Comparison of ENCODE assay signal across 1 cellular context in the genomic region with DNA sequence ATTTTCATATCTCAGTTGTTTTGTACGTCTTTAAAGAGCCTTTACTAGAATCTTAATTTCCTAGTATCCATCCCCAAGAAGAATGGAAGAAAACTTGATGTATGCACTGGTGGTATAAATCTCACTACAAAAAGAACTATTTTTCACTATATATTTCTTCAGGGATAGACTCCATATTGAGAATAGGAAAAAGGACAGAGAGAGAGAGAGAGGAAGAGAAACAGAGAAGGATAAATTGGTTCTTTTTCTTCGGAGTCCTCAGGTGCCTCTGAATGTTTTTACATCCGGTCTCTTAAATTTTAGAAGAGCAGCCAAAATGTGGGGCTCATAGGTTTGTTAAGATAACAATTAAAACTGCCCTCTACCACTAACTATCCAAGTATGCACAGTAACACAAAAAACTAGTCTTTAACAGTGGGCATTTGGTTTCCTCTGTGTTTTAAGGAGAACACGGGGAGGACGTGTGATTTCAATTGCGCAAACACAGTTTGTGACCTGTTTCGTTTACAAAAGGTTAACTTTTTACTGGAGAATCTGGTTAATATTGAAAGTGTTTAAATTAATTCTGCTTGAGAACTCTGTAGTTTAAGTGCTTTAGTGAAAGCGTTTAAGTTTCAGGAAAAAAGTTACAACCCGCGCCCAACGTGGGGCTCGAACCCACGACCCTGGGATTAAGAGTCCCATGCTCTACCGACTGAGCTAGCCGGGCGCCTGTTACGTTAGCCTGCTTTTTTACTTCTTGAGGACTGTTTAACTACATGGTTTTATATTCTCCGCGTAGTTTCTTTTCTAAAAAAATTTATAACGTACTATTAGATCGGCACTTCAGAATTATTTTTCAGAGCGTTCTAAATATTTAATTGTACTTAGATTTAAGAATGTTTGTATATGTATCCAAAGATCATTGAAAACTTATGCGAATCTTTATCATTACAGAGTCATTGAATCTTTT.
A peak's percentile ranks its signal among the peaks of the same experiment; 100 is the strongest.
TF ChIP-seq lines count a peak whose summit lies in the region.

No MANE protein-coding gene starts in this region.

TF ChIP-seq in K562, 482 proteins besides CTCF, POLR2A, EP300 and RAD21 (continued from another document and continues in another):
- TF ChIP-seq RBM39 (optimal IDR thresholded peaks at IDR 0.05; ENCODE audit: low read depth, low read length) (no peak), DDX20 (tag; IDR thresholded peaks at IDR 0.05; ENCODE audit: low read depth) (no peak), PYGO2 (tag; IDR thresholded peaks at IDR 0.05) (no peak), HSF4 (CRISPR knock-in tag; IDR thresholded peaks at IDR 0.05; ENCODE audit: borderline replicate concordance) (no peak), FOXP1 (CRISPR knock-in tag; IDR thresholded peaks at IDR 0.05) (no peak), MBD2 (IDR thresholded peaks at IDR 0.05; ENCODE audit: borderline replicate concordance, low read depth) (no peak), GTF2A2 (tag; IDR thresholded peaks at IDR 0.05) (no peak), SIN3A (IDR thresholded peaks at IDR 0.05; ENCODE audit: borderline replicate concordance in 2 of 2, control insufficient read depth in 1 of 2, low read depth in 2 of 2, low read length in 2 of 2) (no peak), ZFPM2 (CRISPR knock-in tag; IDR thresholded peaks at IDR 0.05) (no peak), E2F3 (CRISPR knock-in tag; IDR thresholded peaks at IDR 0.05) (no peak), HMGN3 (IDR thresholded peaks at IDR 0.05; ENCODE audit: borderline replicate concordance, extremely low read depth, insufficient read length, low read depth, low read length) (no peak), ZNF766 (CRISPR knock-in tag; conservative IDR thresholded peaks at IDR 0.05) (0 out of 2 replicates have a peak, but pooled peaks have one; percentile 3), FOXA3 (CRISPR knock-in tag; conservative IDR thresholded peaks at IDR 0.05 in 1 of 2, IDR thresholded peaks at IDR 0.05 in 1 of 2) (no peak), POLR3A (IDR thresholded peaks at IDR 0.05; ENCODE audit: borderline replicate concordance, extremely low read depth, insufficient read depth, insufficient read length) (peak; percentile 88), HNRNPLL (IDR thresholded peaks at IDR 0.05; ENCODE audit: low read depth, low read length, poor library complexity, severe bottlenecking) (peak; percentile 28), HMGXB4 (CRISPR knock-in tag; IDR thresholded peaks at IDR 0.05) (peak; percentile 38; the same call in 1 of the 2 replicates), NFYB (IDR thresholded peaks at IDR 0.05; ENCODE audit: extremely low read depth, insufficient read length) (no peak), ATF4 (CRISPR knock-in tag; IDR thresholded peaks at IDR 0.05) (no peak), TCF15 (CRISPR knock-in tag; IDR thresholded peaks at IDR 0.05) (no peak), ZNF764 (CRISPR knock-in tag; IDR thresholded peaks at IDR 0.05; ENCODE audit: low read depth) (0 out of 2 replicates have a peak, but pooled peaks have one; percentile 53), PHB2 (IDR thresholded peaks at IDR 0.05; ENCODE audit: low read depth) (no peak), TOE1 (IDR thresholded peaks at IDR 0.05; ENCODE audit: borderline replicate concordance) (no peak), TOE1 (CRISPR knock-in tag; IDR thresholded peaks at IDR 0.05; ENCODE audit: borderline replicate concordance, low read depth) (no peak), ZKSCAN3 (CRISPR knock-in tag; IDR thresholded peaks at IDR 0.05) (no peak), LARP7 (IDR thresholded peaks at IDR 0.05) (no peak), PTTG1 (tag; IDR thresholded peaks at IDR 0.05; ENCODE audit: low read depth) (no peak), SREBF1 (IDR thresholded peaks at IDR 0.05; ENCODE audit: borderline replicate concordance, low read depth, low read length) (no peak), FOSL1 (tag; conservative IDR thresholded peaks at IDR 0.05) (no peak), TEAD1 (CRISPR knock-in tag; IDR thresholded peaks at IDR 0.05) (no peak), PREB (CRISPR knock-in tag; IDR thresholded peaks at IDR 0.05) (no peak), ZNF707 (CRISPR knock-in tag; conservative IDR thresholded peaks at IDR 0.05) (no peak), ZZZ3 (IDR thresholded peaks at IDR 0.05) (no peak), GABPA (tag; conservative IDR thresholded peaks at IDR 0.05; ENCODE audit: low read depth) (no peak), GATAD2A (IDR thresholded peaks at IDR 0.05) (no peak), CBX3 (IDR thresholded peaks at IDR 0.05; ENCODE audit: borderline replicate concordance in 1 of 2, low read length in 2 of 2) (no peak), ETS2 (tag; IDR thresholded peaks at IDR 0.05; ENCODE audit: borderline replicate concordance, poor library complexity, severe bottlenecking) (no peak)
- TF ChIP-seq, protein P1, sequence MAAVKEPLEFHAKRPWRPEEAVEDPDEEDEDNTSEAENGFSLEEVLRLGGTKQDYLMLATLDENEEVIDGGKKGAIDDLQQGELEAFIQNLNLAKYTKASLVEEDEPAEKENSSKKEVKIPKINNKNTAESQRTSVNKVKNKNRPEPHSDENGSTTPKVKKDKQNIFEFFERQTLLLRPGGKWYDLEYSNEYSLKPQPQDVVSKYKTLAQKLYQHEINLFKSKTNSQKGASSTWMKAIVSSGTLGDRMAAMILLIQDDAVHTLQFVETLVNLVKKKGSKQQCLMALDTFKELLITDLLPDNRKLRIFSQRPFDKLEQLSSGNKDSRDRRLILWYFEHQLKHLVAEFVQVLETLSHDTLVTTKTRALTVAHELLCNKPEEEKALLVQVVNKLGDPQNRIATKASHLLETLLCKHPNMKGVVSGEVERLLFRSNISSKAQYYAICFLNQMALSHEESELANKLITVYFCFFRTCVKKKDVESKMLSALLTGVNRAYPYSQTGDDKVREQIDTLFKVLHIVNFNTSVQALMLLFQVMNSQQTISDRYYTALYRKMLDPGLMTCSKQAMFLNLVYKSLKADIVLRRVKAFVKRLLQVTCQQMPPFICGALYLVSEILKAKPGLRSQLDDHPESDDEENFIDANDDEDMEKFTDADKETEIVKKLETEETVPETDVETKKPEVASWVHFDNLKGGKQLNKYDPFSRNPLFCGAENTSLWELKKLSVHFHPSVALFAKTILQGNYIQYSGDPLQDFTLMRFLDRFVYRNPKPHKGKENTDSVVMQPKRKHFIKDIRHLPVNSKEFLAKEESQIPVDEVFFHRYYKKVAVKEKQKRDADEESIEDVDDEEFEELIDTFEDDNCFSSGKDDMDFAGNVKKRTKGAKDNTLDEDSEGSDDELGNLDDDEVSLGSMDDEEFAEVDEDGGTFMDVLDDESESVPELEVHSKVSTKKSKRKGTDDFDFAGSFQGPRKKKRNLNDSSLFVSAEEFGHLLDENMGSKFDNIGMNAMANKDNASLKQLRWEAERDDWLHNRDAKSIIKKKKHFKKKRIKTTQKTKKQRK (IDR thresholded peaks at IDR 0.05; ENCODE audit: borderline replicate concordance, low read depth, low read length) = no peak
- TF ChIP-seq, protein P2, sequence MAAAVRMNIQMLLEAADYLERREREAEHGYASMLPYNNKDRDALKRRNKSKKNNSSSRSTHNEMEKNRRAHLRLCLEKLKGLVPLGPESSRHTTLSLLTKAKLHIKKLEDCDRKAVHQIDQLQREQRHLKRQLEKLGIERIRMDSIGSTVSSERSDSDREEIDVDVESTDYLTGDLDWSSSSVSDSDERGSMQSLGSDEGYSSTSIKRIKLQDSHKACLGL (CRISPR knock-in tag; IDR thresholded peaks at IDR 0.05; ENCODE audit: borderline replicate concordance, poor library complexity, severe bottlenecking) = no peak
- TF ChIP-seq, protein P3, sequence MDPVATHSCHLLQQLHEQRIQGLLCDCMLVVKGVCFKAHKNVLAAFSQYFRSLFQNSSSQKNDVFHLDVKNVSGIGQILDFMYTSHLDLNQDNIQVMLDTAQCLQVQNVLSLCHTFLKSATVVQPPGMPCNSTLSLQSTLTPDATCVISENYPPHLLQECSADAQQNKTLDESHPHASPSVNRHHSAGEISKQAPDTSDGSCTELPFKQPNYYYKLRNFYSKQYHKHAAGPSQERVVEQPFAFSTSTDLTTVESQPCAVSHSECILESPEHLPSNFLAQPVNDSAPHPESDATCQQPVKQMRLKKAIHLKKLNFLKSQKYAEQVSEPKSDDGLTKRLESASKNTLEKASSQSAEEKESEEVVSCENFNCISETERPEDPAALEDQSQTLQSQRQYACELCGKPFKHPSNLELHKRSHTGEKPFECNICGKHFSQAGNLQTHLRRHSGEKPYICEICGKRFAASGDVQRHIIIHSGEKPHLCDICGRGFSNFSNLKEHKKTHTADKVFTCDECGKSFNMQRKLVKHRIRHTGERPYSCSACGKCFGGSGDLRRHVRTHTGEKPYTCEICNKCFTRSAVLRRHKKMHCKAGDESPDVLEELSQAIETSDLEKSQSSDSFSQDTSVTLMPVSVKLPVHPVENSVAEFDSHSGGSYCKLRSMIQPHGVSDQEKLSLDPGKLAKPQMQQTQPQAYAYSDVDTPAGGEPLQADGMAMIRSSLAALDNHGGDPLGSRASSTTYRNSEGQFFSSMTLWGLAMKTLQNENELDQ (CRISPR knock-in tag; IDR thresholded peaks at IDR 0.05; ENCODE audit: borderline replicate concordance) = no peak
- TF ChIP-seq, protein P4, sequence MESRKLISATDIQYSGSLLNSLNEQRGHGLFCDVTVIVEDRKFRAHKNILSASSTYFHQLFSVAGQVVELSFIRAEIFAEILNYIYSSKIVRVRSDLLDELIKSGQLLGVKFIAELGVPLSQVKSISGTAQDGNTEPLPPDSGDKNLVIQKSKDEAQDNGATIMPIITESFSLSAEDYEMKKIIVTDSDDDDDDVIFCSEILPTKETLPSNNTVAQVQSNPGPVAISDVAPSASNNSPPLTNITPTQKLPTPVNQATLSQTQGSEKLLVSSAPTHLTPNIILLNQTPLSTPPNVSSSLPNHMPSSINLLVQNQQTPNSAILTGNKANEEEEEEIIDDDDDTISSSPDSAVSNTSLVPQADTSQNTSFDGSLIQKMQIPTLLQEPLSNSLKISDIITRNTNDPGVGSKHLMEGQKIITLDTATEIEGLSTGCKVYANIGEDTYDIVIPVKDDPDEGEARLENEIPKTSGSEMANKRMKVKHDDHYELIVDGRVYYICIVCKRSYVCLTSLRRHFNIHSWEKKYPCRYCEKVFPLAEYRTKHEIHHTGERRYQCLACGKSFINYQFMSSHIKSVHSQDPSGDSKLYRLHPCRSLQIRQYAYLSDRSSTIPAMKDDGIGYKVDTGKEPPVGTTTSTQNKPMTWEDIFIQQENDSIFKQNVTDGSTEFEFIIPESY (CRISPR knock-in tag; IDR thresholded peaks at IDR 0.05) = no peak
- TF ChIP-seq, protein P5, sequence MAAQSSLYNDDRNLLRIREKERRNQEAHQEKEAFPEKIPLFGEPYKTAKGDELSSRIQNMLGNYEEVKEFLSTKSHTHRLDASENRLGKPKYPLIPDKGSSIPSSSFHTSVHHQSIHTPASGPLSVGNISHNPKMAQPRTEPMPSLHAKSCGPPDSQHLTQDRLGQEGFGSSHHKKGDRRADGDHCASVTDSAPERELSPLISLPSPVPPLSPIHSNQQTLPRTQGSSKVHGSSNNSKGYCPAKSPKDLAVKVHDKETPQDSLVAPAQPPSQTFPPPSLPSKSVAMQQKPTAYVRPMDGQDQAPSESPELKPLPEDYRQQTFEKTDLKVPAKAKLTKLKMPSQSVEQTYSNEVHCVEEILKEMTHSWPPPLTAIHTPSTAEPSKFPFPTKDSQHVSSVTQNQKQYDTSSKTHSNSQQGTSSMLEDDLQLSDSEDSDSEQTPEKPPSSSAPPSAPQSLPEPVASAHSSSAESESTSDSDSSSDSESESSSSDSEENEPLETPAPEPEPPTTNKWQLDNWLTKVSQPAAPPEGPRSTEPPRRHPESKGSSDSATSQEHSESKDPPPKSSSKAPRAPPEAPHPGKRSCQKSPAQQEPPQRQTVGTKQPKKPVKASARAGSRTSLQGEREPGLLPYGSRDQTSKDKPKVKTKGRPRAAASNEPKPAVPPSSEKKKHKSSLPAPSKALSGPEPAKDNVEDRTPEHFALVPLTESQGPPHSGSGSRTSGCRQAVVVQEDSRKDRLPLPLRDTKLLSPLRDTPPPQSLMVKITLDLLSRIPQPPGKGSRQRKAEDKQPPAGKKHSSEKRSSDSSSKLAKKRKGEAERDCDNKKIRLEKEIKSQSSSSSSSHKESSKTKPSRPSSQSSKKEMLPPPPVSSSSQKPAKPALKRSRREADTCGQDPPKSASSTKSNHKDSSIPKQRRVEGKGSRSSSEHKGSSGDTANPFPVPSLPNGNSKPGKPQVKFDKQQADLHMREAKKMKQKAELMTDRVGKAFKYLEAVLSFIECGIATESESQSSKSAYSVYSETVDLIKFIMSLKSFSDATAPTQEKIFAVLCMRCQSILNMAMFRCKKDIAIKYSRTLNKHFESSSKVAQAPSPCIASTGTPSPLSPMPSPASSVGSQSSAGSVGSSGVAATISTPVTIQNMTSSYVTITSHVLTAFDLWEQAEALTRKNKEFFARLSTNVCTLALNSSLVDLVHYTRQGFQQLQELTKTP (IDR thresholded peaks at IDR 0.05; ENCODE audit: low read depth in 1 of 2, partially characterized antibody in 2 of 2) = no peak
- TF ChIP-seq, protein P6, sequence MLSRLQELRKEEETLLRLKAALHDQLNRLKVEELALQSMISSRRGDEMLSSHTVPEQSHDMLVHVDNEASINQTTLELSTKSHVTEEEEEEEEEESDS (CRISPR knock-in tag; IDR thresholded peaks at IDR 0.05) = no peak
